Comparison of ENCODE assay signal across 10 cellular contexts in the genomic region with DNA sequence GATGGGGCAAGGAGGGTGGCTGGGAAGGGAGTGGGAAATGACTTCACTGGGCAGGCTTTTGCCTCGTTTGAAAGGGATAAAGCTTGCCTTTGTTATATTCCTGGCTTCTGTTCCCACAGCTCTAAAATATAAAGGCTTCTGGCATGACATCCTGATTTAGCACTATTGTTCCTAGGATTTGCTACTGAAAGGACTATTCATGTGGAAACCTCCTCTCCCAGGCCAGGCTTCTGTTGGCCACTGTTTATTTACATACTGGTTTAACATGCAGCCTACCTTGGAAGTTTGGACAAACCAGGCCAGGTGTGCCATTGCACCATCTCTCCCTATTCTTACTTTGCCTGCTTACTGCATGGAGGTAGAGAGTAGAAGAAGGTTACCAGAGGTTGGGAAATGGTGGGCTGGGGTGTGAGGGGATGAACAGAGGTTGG. TPM values are rescaled to one million over a fixed set of nuclear protein-coding genes. Genes with fewer than 3 reads are reported as not detected.
A peak's percentile ranks its signal among the peaks of the same experiment; 100 is the strongest.
DNase-seq lines count a peak whose midpoint lies in the region; FAIRE-seq and TF ChIP-seq lines count a peak whose summit lies in the region.
"Had no signal": no experiment of that assay in that cellular context is flagged by ENCODE, and none has a peak within 500 bp of the region (broad histone marks: within the 10 kb centered on the region; RNA-seq: fewer than 3 reads in every experiment).

No MANE protein-coding gene starts in this region.

- H3K9me2 ChIP-seq in hepatocyte (replicated peaks; ENCODE audit: insufficient read depth) = no peaks in the 10 kb centered on the region

- no peak overlapping the region for H3K18ac ChIP-seq in neuronal stem cell (ENCODE audit: low read length)

- H2BK120ac ChIP-seq in neuronal stem cell (ENCODE audit: low read depth, low read length) = no peak overlapping the region

- DNase-seq in G401 (ENCODE audit: low spot score) (peak; percentile 32), RCC 7860 (ENCODE audit: low spot score) (peak; percentile 39), frontal cortex (ENCODE audit: low spot score in 2 of 2) (peak; percentile 27 to 60), neuronal stem cell (ENCODE audit: low spot score) (peak; percentile 70), hepatocyte (ENCODE audit: low spot score) (no peak), A673 (ENCODE audit: low spot score) (no peak), spleen (no peak)
- DNase-seq in activated naive CD4-positive, alpha-beta T cell treated with Interleukin-2 at 50 U/mL for 16 hours = no peak
- DNase-seq: brain microvascular endothelial cell; CD4-positive, alpha-beta T cell had no signal

- H3K9ac ChIP-seq in neuronal stem cell (ENCODE audit: low read depth, low read length, poor library complexity) = no peak overlapping the region

- intact Hi-C loops in A673 (cut with micrococcal nuclease; ENCODE audit: unreplicated experiment) (no loop called here), spleen (cut with DNase I; ENCODE audit: low total_unique reads) (no loop called here)

- no peak overlapping the region for H3K23ac ChIP-seq in neuronal stem cell (ENCODE audit: low read depth, low read length, poor library complexity)

- no peak for TF ChIP-seq POLR2A in spleen (IDR thresholded peaks at IDR 0.05)

- WGBS in neuronal stem cell (ENCODE audit: extremely low coverage in 2 of 2, insufficient read length in 2 of 2, insufficient replicate concordance in 1 of 2), 2 donors = no CpG with 5 or more reads among the region's 1 CpG
- WGBS in hepatocyte (ENCODE audit: low lambda C conversion rate, missing lambda C conversion rate) = 39% methylated on average over 1 of the region's 1 CpG
- WGBS in spleen, 5 donors = 49 to 87% (median 66%) methylated on average over 1 of the region's 1 CpG

- H2AFZ ChIP-seq in neuronal stem cell (ENCODE audit: low read length) (no peak overlapping the region), hepatocyte (no peak overlapping the region)

- BruUV-seq in A673 (replicated peaks; lab: Mats Ljungman, UMichigan) = no TSS peak

- no peak overlapping the region for H4K91ac ChIP-seq in neuronal stem cell (ENCODE audit: low read depth, low read length, poor library complexity)

- CTCF ChIA-PET in A673 (lab: Charles Lee) = no interaction called here

- H3K14ac ChIP-seq in neuronal stem cell (ENCODE audit: low read length) = no peak overlapping the region

- FAIRE-seq in RCC 7860 (lab: Jason Lieb, UNC) (no peak), frontal cortex (lab: Jason Lieb, UNC) (peak; percentile 91)

- in situ Hi-C loops in G401 (cut with HindIII; ENCODE audit: low sequenced_read_pairs) = no loop called here

- H4K8ac ChIP-seq in neuronal stem cell (ENCODE audit: low read depth, low read length) = no peak overlapping the region

- H3K36me3 ChIP-seq in neuronal stem cell (replicated peaks in 1 of 2; ENCODE audit: control insufficient read depth in 2 of 2, insufficient read depth in 2 of 2, low read length in 2 of 2) = no peaks in the 10 kb centered on the region
- H3K36me3 ChIP-seq in hepatocyte (replicated peaks; ENCODE audit: insufficient read depth, low read depth) = no peaks in the 10 kb centered on the region
- H3K36me3 ChIP-seq in A673 (ENCODE audit: insufficient read depth, low read length, poor library complexity, severe bottlenecking) = no peaks in the 10 kb centered on the region
- no peaks in the 10 kb centered on the region for H3K36me3 ChIP-seq in spleen
- H3K36me3 ChIP-seq: brain microvascular endothelial cell had no signal

- H3K4me2 ChIP-seq in neuronal stem cell (ENCODE audit: insufficient read depth, low read length, poor library complexity, severe bottlenecking) (no peak overlapping the region), hepatocyte (no peak overlapping the region)

- H3K4me3 ChIP-seq in neuronal stem cell (ENCODE audit: low read length in 2 of 2) (no peak overlapping the region), hepatocyte (no peak overlapping the region), A673 (ENCODE audit: low read depth, low read length, poor library complexity, severe bottlenecking) (no peak overlapping the region), spleen (no peak overlapping the region)

- no peaks in the 10 kb centered on the region for H4K20me1 ChIP-seq in hepatocyte (ENCODE audit: insufficient read depth, poor library complexity, severe bottlenecking)

- no peak overlapping the region for H3K4ac ChIP-seq in neuronal stem cell (ENCODE audit: low read length)

- peaks cover 5% of the 10 kb centered on the region for H3K79me2 ChIP-seq in hepatocyte

- POLR2A ChIA-PET in A673 (lab: Charles Lee; ENCODE audit: low non-redundant PET) = no interaction called here

- no peaks in the 10 kb centered on the region for H3K79me1 ChIP-seq in neuronal stem cell (ENCODE audit: low read depth, low read length)

- H3K4me1 ChIP-seq in neuronal stem cell (ENCODE audit: control insufficient read depth in 2 of 2, insufficient read depth in 1 of 2, low read depth in 1 of 2, low read length in 2 of 2) = peaks cover 22 to 28% of the 10 kb centered on the region in 2 donors
- H3K4me1 ChIP-seq in hepatocyte (ENCODE audit: insufficient read depth) = peaks cover 22% of the 10 kb centered on the region
- H3K4me1 ChIP-seq in A673 (ENCODE audit: insufficient read depth, low read length, poor library complexity, severe bottlenecking) = peaks cover 21% of the 10 kb centered on the region
- peaks cover 2 to 37% (median 23%) of the 10 kb centered on the region in 6 donors for H3K4me1 ChIP-seq in spleen

- H3K27me3 ChIP-seq in neuronal stem cell (ENCODE audit: control insufficient read depth in 3 of 3, insufficient read depth in 3 of 3, low read depth in 1 of 3, low read length in 3 of 3) (no peaks in the 10 kb centered on the region), hepatocyte (no peaks in the 10 kb centered on the region), A673 (replicated peaks; ENCODE audit: insufficient read depth, low read depth, low read length, poor library complexity) (no peaks in the 10 kb centered on the region), spleen (replicated peaks in 1 of 7) (peaks cover 0 to 14% (median 0%) of the 10 kb centered on the region in 7 donors)
- H3K27me3 ChIP-seq: brain microvascular endothelial cell had no signal

- no peak overlapping the region for H2BK5ac ChIP-seq in neuronal stem cell (ENCODE audit: low read length)

- H3K27ac ChIP-seq in neuronal stem cell (replicated peaks; ENCODE audit: low read length) (peak overlapping the region; percentile 86), hepatocyte (no peak overlapping the region), A673 (ENCODE audit: low read depth, low read length, poor library complexity, severe bottlenecking) (no peak overlapping the region), spleen (peak overlapping the region in 1 of 8 donors; percentile 13)
- H3K27ac ChIP-seq: brain microvascular endothelial cell had no signal

- no peak overlapping the region for H2BK12ac ChIP-seq in neuronal stem cell (ENCODE audit: low read length)

- H2BK15ac ChIP-seq in neuronal stem cell (ENCODE audit: low read length) = no peak overlapping the region

- H2AK5ac ChIP-seq in neuronal stem cell (ENCODE audit: low read depth, low read length) = no peak overlapping the region

- TF ChIP-seq CTCF in hepatocyte (IDR thresholded peaks at IDR 0.05; ENCODE audit: poor library complexity) (no peak), A673 (conservative IDR thresholded peaks at IDR 0.05; ENCODE audit: low read depth, low read length) (no peak), spleen (IDR thresholded peaks at IDR 0.05 in 8 of 11, conservative IDR thresholded peaks at IDR 0.05 in 3 of 11) (no peak)

- peaks cover 0 to 5% of the 10 kb centered on the region in 2 donors for H3K9me3 ChIP-seq in neuronal stem cell (replicated peaks in 1 of 2; ENCODE audit: control insufficient read depth in 2 of 2, insufficient read depth in 1 of 2, low read depth in 1 of 2, low read length in 2 of 2)
- no peaks in the 10 kb centered on the region for H3K9me3 ChIP-seq in hepatocyte (ENCODE audit: low read depth)
- no peaks in the 10 kb centered on the region for H3K9me3 ChIP-seq in A673 (ENCODE audit: low read depth, low read length, poor library complexity, severe bottlenecking)
- no peaks in the 10 kb centered on the region for H3K9me3 ChIP-seq in spleen

RNA-seq across cellular contexts. Expression of gene LMCD1, which starts 2.4 kb away (rescaled TPM):
- total RNA-seq in G401 (2014; rRNA removed; shearing (Covaris generic)) = 11.3 and 26.1 TPM in 2 replicates
- total RNA-seq in frontal cortex = 0.41 TPM
- 1.4 TPM for polyA plus RNA-seq in neuronal stem cell (2013, experiment 1 of 2)
- polyA plus RNA-seq in neuronal stem cell (2013, experiment 2 of 2) = 1.6 TPM
- 185 and 195 TPM in 2 replicates for total RNA-seq in hepatocyte
- 325 and 347 TPM in 2 replicates for polyA plus RNA-seq in hepatocyte
- 4.3 and 4.5 TPM in 2 replicates for total RNA-seq in A673 (2021)
- 100 to 1,000 TPM in 1 of 7 donors, 10 to 100 TPM in 6; 60.3 to 203 (median 81.5) TPM for total RNA-seq in spleen
- 10 to 100 TPM; 24.5 to 44.0 (median 33.2) TPM for polyA plus RNA-seq in spleen

Comparison
In these comparisons a context has a peak if more than half of its experiments do, and no peak if none do; other contexts are left out.
1. DNase-seq: peak in G401 (single experiment), RCC 7860 (single experiment), frontal cortex (2 of 2) and neuronal stem cell (single experiment); none in hepatocyte (single experiment), A673 (single experiment), spleen (single experiment) and activated naive CD4-positive, alpha-beta T cell treated with Interleukin-2 at 50 U/mL for 16 hours (single experiment).